ENCODE assay signal across 1 cellular context in the genomic region with DNA sequence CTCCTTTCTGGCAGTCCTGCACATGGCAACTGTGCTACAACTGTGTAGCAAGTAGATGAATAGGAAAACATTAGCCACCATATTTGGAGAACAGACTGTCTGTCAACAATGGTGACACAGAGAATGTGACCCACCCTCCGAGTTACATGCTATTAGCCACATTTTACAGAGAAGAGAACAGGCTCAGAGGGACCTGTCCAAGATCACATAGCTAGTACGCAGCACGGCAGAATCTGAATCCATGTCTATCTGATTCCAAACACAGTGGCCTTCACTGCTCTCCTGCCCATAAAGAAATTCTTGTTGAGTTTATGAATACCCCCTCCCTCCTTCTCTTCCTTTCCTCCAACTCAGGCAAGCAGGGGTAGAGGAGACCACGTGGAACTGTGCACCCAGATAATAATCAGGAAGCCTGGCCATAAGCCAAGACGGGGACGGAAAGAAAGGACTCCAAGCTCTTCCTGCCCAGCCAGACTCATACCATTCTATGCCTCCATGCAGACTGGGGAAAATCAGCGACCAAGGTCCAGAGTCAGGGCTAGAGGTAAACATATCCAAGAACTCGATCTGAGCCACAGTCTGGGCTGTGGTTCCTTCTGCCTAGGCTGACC.
TF ChIP-seq lines count a peak whose summit lies in the region.

No MANE protein-coding gene starts in this region.

TF ChIP-seq in HepG2, 621 proteins besides CTCF, POLR2A, EP300 and RAD21 (continued from another document and continues in another):
- TF ChIP-seq, protein P1, sequence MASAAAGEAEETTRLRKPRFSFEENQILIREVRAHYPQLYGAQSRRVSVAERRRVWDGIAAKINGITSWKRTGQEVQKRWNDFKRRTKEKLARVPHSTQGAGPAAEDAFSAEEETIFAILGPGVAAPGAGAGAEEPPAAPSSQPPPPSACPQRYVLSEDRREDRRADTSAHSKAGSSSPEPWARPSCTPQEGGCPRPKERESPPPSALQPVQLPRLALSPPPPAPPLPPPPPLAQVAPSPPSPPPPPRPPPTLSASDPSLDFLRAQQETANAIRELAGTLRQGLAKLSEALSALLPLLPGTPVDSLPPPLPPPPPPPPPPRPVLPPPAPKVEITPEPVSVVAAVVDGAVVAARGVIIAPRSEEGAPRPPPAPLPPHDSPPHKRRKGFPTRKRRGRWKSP (CRISPR knock-in tag; IDR thresholded peaks at IDR 0.05): no peak; the same call in 1 of the 2 replicates
- no peak for TF ChIP-seq MEIS1 (CRISPR knock-in tag; IDR thresholded peaks at IDR 0.05; ENCODE audit: borderline replicate concordance)
- no peak for TF ChIP-seq LCORL (IDR thresholded peaks at IDR 0.05)
- no peak; the same call in 1 of the 2 replicates for TF ChIP-seq LCORL (CRISPR knock-in tag; IDR thresholded peaks at IDR 0.05)
- TF ChIP-seq ATAD3A (CRISPR knock-in tag; IDR thresholded peaks at IDR 0.05): no peak
- no peak for TF ChIP-seq BHLHE40 (IDR thresholded peaks at IDR 0.05; ENCODE audit: low read length)
- TF ChIP-seq CBFB (CRISPR knock-in tag; IDR thresholded peaks at IDR 0.05): no peak
- TF ChIP-seq, protein P2, sequence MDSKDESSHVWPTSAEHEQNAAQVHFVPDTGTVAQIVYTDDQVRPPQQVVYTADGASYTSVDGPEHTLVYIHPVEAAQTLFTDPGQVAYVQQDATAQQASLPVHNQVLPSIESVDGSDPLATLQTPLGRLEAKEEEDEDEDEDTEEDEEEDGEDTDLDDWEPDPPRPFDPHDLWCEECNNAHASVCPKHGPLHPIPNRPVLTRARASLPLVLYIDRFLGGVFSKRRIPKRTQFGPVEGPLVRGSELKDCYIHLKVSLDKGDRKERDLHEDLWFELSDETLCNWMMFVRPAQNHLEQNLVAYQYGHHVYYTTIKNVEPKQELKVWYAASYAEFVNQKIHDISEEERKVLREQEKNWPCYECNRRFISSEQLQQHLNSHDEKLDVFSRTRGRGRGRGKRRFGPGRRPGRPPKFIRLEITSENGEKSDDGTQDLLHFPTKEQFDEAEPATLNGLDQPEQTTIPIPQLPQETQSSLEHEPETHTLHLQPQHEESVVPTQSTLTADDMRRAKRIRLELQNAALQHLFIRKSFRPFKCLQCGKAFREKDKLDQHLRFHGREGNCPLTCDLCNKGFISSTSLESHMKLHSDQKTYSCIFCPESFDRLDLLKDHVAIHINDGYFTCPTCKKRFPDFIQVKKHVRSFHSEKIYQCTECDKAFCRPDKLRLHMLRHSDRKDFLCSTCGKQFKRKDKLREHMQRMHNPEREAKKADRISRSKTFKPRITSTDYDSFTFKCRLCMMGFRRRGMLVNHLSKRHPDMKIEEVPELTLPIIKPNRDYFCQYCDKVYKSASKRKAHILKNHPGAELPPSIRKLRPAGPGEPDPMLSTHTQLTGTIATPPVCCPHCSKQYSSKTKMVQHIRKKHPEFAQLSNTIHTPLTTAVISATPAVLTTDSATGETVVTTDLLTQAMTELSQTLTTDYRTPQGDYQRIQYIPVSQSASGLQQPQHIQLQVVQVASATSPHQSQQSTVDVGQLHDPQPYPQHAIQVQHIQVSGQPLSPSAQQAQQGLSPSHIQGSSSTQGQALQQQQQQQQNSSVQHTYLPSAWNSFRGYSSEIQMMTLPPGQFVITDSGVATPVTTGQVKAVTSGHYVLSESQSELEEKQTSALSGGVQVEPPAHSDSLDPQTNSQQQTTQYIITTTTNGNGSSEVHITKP (CRISPR knock-in tag; IDR thresholded peaks at IDR 0.05; ENCODE audit: low read depth): no peak
- TF ChIP-seq RELA (CRISPR knock-in tag; IDR thresholded peaks at IDR 0.05): no peak
- no peak for TF ChIP-seq ZNF225 (CRISPR knock-in tag; IDR thresholded peaks at IDR 0.05)
- TF ChIP-seq, protein P3, sequence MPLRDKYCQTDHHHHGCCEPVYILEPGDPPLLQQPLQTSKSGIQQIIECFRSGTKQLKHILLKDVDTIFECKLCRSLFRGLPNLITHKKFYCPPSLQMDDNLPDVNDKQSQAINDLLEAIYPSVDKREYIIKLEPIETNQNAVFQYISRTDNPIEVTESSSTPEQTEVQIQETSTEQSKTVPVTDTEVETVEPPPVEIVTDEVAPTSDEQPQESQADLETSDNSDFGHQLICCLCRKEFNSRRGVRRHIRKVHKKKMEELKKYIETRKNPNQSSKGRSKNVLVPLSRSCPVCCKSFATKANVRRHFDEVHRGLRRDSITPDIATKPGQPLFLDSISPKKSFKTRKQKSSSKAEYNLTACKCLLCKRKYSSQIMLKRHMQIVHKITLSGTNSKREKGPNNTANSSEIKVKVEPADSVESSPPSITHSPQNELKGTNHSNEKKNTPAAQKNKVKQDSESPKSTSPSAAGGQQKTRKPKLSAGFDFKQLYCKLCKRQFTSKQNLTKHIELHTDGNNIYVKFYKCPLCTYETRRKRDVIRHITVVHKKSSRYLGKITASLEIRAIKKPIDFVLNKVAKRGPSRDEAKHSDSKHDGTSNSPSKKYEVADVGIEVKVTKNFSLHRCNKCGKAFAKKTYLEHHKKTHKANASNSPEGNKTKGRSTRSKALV (CRISPR knock-in tag; IDR thresholded peaks at IDR 0.05): no peak
- TF ChIP-seq, protein P4, sequence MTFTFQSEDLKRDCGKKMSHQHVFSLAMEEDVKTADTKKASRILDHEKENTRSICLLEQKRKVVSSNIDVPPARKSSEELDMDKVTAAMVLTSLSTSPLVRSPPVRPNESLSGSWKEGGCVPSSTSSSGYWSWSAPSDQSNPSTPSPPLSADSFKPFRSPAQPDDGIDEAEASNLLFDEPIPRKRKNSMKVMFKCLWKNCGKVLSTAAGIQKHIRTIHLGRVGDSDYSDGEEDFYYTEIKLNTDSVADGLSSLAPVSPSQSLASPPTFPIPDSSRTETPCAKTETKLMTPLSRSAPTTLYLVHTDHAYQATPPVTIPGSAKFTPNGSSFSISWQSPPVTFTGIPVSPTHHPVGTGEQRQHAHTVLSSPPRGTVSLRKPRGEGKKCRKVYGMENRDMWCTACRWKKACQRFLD (CRISPR knock-in tag; IDR thresholded peaks at IDR 0.05; ENCODE audit: borderline replicate concordance): no peak
- TF ChIP-seq, protein P5, sequence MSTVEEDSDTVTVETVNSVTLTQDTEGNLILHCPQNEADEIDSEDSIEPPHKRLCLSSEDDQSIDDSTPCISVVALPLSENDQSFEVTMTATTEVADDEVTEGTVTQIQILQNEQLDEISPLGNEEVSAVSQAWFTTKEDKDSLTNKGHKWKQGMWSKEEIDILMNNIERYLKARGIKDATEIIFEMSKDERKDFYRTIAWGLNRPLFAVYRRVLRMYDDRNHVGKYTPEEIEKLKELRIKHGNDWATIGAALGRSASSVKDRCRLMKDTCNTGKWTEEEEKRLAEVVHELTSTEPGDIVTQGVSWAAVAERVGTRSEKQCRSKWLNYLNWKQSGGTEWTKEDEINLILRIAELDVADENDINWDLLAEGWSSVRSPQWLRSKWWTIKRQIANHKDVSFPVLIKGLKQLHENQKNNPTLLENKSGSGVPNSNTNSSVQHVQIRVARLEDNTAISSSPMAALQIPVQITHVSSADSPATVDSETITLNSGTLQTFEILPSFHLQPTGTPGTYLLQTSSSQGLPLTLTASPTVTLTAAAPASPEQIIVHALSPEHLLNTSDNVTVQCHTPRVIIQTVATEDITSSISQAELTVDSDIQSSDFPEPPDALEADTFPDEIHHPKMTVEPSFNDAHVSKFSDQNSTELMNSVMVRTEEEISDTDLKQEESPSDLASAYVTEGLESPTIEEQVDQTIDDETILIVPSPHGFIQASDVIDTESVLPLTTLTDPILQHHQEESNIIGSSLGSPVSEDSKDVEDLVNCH (CRISPR knock-in tag; IDR thresholded peaks at IDR 0.05): no peak
- TF ChIP-seq NFIB (CRISPR knock-in tag; IDR thresholded peaks at IDR 0.05; ENCODE audit: borderline replicate concordance): no peak
- TF ChIP-seq HNRNPLL (IDR thresholded peaks at IDR 0.05; ENCODE audit: low read depth, low read length, poor library complexity, severe bottlenecking): no peak
- TF ChIP-seq ZNF780A (CRISPR knock-in tag; IDR thresholded peaks at IDR 0.05): no peak
- TF ChIP-seq ZFP36 (IDR thresholded peaks at IDR 0.05; ENCODE audit: borderline replicate concordance, low read depth, low read length, partially characterized antibody): no peak
- TF ChIP-seq KDM1A (CRISPR knock-in tag; IDR thresholded peaks at IDR 0.05): peak; percentile 82
- TF ChIP-seq SOX5 (CRISPR knock-in tag; IDR thresholded peaks at IDR 0.05; ENCODE audit: borderline replicate concordance): peak; percentile 56; the same call in 1 of the 2 replicates
- TF ChIP-seq SATB2 (CRISPR knock-in tag; IDR thresholded peaks at IDR 0.05): no peak
- TF ChIP-seq SRY (CRISPR knock-in tag; IDR thresholded peaks at IDR 0.05): no peak
- TF ChIP-seq PLRG1 (conservative IDR thresholded peaks at IDR 0.05): no peak
- TF ChIP-seq HOXA3 (CRISPR knock-in tag; IDR thresholded peaks at IDR 0.05): peak; percentile 46; the same call in 1 of the 2 replicates
- TF ChIP-seq HDAC6 (IDR thresholded peaks at IDR 0.05; ENCODE audit: low read depth, low read length): no peak
- TF ChIP-seq, protein P6, sequence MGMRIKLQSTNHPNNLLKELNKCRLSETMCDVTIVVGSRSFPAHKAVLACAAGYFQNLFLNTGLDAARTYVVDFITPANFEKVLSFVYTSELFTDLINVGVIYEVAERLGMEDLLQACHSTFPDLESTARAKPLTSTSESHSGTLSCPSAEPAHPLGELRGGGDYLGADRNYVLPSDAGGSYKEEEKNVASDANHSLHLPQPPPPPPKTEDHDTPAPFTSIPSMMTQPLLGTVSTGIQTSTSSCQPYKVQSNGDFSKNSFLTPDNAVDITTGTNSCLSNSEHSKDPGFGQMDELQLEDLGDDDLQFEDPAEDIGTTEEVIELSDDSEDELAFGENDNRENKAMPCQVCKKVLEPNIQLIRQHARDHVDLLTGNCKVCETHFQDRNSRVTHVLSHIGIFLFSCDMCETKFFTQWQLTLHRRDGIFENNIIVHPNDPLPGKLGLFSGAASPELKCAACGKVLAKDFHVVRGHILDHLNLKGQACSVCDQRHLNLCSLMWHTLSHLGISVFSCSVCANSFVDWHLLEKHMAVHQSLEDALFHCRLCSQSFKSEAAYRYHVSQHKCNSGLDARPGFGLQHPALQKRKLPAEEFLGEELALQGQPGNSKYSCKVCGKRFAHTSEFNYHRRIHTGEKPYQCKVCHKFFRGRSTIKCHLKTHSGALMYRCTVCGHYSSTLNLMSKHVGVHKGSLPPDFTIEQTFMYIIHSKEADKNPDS (CRISPR knock-in tag; IDR thresholded peaks at IDR 0.05): no peak
- no peak for TF ChIP-seq ZFP90 (CRISPR knock-in tag; IDR thresholded peaks at IDR 0.05; ENCODE audit: borderline replicate concordance)
- no peak for TF ChIP-seq RBAK (CRISPR knock-in tag; IDR thresholded peaks at IDR 0.05)
- TF ChIP-seq ELF1 (CRISPR knock-in tag; IDR thresholded peaks at IDR 0.05): no peak
- TF ChIP-seq ETV5 (CRISPR knock-in tag; IDR thresholded peaks at IDR 0.05; ENCODE audit: borderline replicate concordance): peak; percentile 65; the same call in 1 of the 2 replicates
- TF ChIP-seq, protein P7, sequence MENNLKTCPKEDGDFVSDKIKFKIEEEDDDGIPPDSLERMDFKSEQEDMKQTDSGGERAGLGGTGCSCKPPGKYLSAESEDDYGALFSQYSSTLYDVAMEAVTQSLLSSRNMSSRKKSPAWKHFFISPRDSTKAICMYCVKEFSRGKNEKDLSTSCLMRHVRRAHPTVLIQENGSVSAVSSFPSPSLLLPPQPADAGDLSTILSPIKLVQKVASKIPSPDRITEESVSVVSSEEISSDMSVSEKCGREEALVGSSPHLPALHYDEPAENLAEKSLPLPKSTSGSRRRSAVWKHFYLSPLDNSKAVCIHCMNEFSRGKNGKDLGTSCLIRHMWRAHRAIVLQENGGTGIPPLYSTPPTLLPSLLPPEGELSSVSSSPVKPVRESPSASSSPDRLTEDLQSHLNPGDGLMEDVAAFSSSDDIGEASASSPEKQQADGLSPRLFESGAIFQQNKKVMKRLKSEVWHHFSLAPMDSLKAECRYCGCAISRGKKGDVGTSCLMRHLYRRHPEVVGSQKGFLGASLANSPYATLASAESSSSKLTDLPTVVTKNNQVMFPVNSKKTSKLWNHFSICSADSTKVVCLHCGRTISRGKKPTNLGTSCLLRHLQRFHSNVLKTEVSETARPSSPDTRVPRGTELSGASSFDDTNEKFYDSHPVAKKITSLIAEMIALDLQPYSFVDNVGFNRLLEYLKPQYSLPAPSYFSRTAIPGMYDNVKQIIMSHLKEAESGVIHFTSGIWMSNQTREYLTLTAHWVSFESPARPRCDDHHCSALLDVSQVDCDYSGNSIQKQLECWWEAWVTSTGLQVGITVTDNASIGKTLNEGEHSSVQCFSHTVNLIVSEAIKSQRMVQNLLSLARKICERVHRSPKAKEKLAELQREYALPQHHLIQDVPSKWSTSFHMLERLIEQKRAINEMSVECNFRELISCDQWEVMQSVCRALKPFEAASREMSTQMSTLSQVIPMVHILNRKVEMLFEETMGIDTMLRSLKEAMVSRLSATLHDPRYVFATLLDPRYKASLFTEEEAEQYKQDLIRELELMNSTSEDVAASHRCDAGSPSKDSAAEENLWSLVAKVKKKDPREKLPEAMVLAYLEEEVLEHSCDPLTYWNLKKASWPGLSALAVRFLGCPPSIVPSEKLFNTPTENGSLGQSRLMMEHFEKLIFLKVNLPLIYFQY (CRISPR knock-in tag; IDR thresholded peaks at IDR 0.05; ENCODE audit: borderline replicate concordance): no peak
- TF ChIP-seq, protein P8, sequence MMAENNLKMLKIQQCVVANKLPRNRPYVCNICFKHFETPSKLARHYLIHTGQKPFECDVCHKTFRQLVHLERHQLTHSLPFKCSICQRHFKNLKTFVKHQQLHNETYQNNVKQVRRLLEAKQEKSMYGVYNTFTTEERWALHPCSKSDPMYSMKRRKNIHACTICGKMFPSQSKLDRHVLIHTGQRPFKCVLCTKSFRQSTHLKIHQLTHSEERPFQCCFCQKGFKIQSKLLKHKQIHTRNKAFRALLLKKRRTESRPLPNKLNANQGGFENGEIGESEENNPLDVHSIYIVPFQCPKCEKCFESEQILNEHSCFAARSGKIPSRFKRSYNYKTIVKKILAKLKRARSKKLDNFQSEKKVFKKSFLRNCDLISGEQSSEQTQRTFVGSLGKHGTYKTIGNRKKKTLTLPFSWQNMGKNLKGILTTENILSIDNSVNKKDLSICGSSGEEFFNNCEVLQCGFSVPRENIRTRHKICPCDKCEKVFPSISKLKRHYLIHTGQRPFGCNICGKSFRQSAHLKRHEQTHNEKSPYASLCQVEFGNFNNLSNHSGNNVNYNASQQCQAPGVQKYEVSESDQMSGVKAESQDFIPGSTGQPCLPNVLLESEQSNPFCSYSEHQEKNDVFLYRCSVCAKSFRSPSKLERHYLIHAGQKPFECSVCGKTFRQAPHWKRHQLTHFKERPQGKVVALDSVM (CRISPR knock-in tag; IDR thresholded peaks at IDR 0.05): no peak
- no peak for TF ChIP-seq FOXM1 (CRISPR knock-in tag; IDR thresholded peaks at IDR 0.05)
